In the genomic region with DNA sequence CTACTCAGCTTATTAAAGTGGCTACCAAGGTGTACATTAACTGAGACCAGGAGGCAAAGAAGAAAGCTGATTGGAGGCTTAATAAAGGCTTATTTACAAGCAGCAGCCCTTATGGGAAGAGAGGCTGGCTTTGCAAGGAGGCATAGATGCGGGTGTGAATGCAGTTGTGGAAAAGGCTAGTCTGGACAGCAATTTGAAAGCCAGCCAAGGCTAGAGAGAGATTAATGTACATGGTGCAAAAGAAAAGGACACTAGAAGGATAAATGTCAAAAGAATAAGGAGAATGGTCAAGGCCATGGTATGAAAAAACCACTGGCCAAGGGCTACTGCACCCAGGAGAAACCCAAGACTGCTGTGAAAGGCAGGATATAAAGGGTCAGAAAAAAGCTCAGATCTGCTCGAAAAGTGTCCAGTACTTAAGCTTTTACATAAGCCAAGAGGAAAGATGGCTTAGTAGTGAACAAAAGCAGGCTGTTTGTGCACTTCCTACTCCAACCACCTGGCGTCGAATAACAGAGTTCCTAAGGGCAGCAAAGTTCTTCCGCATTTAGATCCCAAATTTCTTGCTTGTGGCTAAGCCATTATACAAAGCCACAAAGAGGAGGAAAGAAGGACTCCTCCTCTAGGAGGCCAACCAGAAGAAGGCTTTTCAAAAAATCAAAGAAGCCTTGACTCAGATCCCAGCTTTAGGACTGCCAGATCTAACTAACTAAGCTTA, we compare ENCODE assay signal across 8 cellular contexts. TPM values are rescaled to one million over a fixed set of nuclear protein-coding genes. Genes with fewer than 3 reads are reported as not detected.
DNase-seq lines count a peak whose midpoint lies in the region; ATAC-seq and TF ChIP-seq lines count a peak whose summit lies in the region.

No MANE protein-coding gene starts in this region.

- H3K4me1 Mint-ChIP-seq in mesothelial cell of epicardium (peaks cover 24% of the 10 kb centered on the region), osteocyte (ENCODE audit: unreplicated experiment) (peaks cover 19% of the 10 kb centered on the region)

- ATAC-seq in body of pancreas (no peak), HG03025 (IDR thresholded peaks at IDR 0.05; ENCODE audit: low FRiP score, unreplicated experiment) (no peak)

- no peak overlapping the region for H3K4me3 Mint-ChIP-seq in mesothelial cell of epicardium
- no peak overlapping the region for H3K4me3 Mint-ChIP-seq in osteocyte (ENCODE audit: unreplicated experiment)

- CTCF ChIA-PET in AG04449 (lab: Yijun Ruan, JAX) = interaction anchor here (0.8 to 1.7 kb wide), 6 partner anchors 194 to 394 kb away, joined by 3 to 8 read pairs (median 4); no protein-coding TSS in a partner anchor

- intact Hi-C loops in body of pancreas (cut with DNase I) = no loop called here

- H3K27ac Mint-ChIP-seq in mesothelial cell of epicardium = no peak overlapping the region
- no peak overlapping the region for H3K27ac Mint-ChIP-seq in osteocyte (ENCODE audit: unreplicated experiment)

- no peaks in the 10 kb centered on the region for H3K27me3 Mint-ChIP-seq in mesothelial cell of epicardium (ENCODE audit: low read depth)
- no peaks in the 10 kb centered on the region for H3K27me3 Mint-ChIP-seq in osteocyte (ENCODE audit: unreplicated experiment)

- H3K27ac ChIP-seq in HUES6 (ENCODE audit: low read depth, low read length) = no peak overlapping the region
- peak overlapping the region; percentile 22 to 98 (median 90) for H3K27ac ChIP-seq in body of pancreas

- H3K36me3 ChIP-seq in HUES6 (ENCODE audit: control insufficient read depth, insufficient read depth, low read length) = no peaks in the 10 kb centered on the region
- no peaks in the 10 kb centered on the region for H3K36me3 ChIP-seq in body of pancreas (replicated peaks in 1 of 2; ENCODE audit: insufficient read depth in 1 of 2, low read depth in 2 of 2)

- peak overlapping the region; percentile 69 for H3K4me3 ChIP-seq in AG04449 (ENCODE audit: low read depth, low read length)
- peak overlapping the region; percentile 58 for H3K4me3 ChIP-seq in HUES6 (ENCODE audit: low read depth, low read length)
- H3K4me3 ChIP-seq in body of pancreas = no peak overlapping the region

- no peak overlapping the region for H3K9ac ChIP-seq in HUES6 (ENCODE audit: low read length)

- H3K27me3 ChIP-seq in HUES6 (ENCODE audit: control insufficient read depth, insufficient read depth, low read length) (no peaks in the 10 kb centered on the region), body of pancreas (no peaks in the 10 kb centered on the region)

- peaks cover 26% of the 10 kb centered on the region for H3K36me3 Mint-ChIP-seq in mesothelial cell of epicardium
- H3K36me3 Mint-ChIP-seq in osteocyte (ENCODE audit: unreplicated experiment) = peaks cover 12% of the 10 kb centered on the region

- POLR2A ChIA-PET in AG04449 (lab: Yijun Ruan, JAX) = no interaction called here

- H3K9me3 Mint-ChIP-seq in mesothelial cell of epicardium (peaks cover 4% of the 10 kb centered on the region), osteocyte (ENCODE audit: unreplicated experiment) (peaks cover 7% of the 10 kb centered on the region)

- no peak for DNase-seq in AG04449 (ENCODE audit: low read depth, low spot score)
- no peak for DNase-seq in body of pancreas
- no peak for DNase-seq in mesothelial cell of epicardium (ENCODE audit: low spot score in 2 of 2, unreplicated experiment in 2 of 2)
- no peak for DNase-seq in GOT3 (lab: John Stamatoyannopoulos, UW)
- DNase-seq in osteocyte (ENCODE audit: extremely low spot score, unreplicated experiment) = no peak
- no peak for DNase-seq in glomerular visceral epithelial cell (ENCODE audit: extremely low spot score)

- no peak for TF ChIP-seq POLR2A in body of pancreas (IDR thresholded peaks at IDR 0.05)

- no peak for TF ChIP-seq CTCF in AG04449 (IDR thresholded peaks at IDR 0.05; ENCODE audit: insufficient read depth, low read length, missing control alignments)
- TF ChIP-seq CTCF in body of pancreas (IDR thresholded peaks at IDR 0.05) = peak in 2 of 7 experiments; percentile 5 to 9
- TF ChIP-seq CTCF in mesothelial cell of epicardium (IDR thresholded peaks at IDR 0.05; ENCODE audit: unreplicated experiment) = peak; percentile 34
- TF ChIP-seq CTCF in osteocyte (IDR thresholded peaks at IDR 0.05) = no peak

- 34 to 39% methylated on average over 5 of the region's 5 CpGs for WGBS in body of pancreas, 2 donors

- peaks cover 10% of the 10 kb centered on the region; the same call in 1 of the 2 replicates for H3K9me3 ChIP-seq in HUES6 (ENCODE audit: control insufficient read depth, insufficient read depth, low read depth, low read length)
- H3K9me3 ChIP-seq in body of pancreas = no peaks in the 10 kb centered on the region

- H3K4me1 ChIP-seq in HUES6 (ENCODE audit: control insufficient read depth, insufficient read depth, low read length) = peaks cover 51% of the 10 kb centered on the region
- peaks cover 32% of the 10 kb centered on the region for H3K4me1 ChIP-seq in body of pancreas

RNA-seq across cellular contexts. Expression of gene KLRK1, which starts 24.0 kb away (rescaled TPM):
- total RNA-seq in body of pancreas (1 to 10 TPM in 1 of 2 donors, not detected in 1; 1.3 TPM), mesothelial cell of epicardium (not detected in 3 replicates), osteocyte (3.2 and 4.9 TPM in 2 replicates)

RNA-seq across cellular contexts. Expression of gene KLRC4, which starts 43.7 kb away (rescaled TPM):
- total RNA-seq in body of pancreas (not detected), mesothelial cell of epicardium (not detected in 3 replicates), osteocyte (3.1 and 3.3 TPM in 2 replicates)

RNA-seq across cellular contexts. Expression of gene KLRC3, which starts 54.5 kb away (rescaled TPM):
- total RNA-seq in body of pancreas (not detected), mesothelial cell of epicardium (not detected in 3 replicates), osteocyte (4.9 and 6.7 TPM in 2 replicates)

RNA-seq across cellular contexts. Expression of gene KLRD1, which starts 58.2 kb away (rescaled TPM):
- under 1 TPM; under 0.01 to 0.78 TPM for total RNA-seq in body of pancreas
- total RNA-seq in mesothelial cell of epicardium = 0.51 to 0.81 TPM (median 0.65 TPM) in 3 replicates
- total RNA-seq in osteocyte = 0.03 and 0.37 TPM in 2 replicates

Comparison
In these comparisons a context has a peak if more than half of its experiments do, and no peak if none do; other contexts are left out.
1. H3K4me3 ChIP-seq: peak in AG04449 (single experiment) and HUES6 (single experiment); none in body of pancreas (0 of 2).